ENCODE assay signal across 17 cellular contexts in the genomic region with DNA sequence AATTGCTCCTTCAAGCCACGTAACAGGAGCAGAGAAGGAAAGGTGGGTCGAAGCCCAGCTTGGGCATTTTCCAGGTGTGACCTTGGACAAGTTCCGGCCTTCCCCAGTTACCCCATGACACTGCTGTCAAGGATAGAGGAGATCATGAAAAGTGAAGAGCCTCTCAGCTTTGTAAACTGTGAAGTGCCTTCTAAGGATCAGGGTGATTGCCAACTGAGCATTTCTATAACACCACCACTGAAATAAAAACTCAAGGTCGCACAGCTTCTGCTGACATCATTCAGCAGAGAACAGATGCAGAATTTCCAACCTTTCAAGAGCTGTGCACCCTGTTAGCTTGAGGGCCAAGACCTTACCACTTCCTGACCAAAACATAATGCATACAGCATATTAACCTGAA. TPM values are rescaled to one million over a fixed set of nuclear protein-coding genes. Genes with fewer than 3 reads are reported as not detected.
DNase-seq lines count a peak whose midpoint lies in the region; ATAC-seq and TF ChIP-seq lines count a peak whose summit lies in the region.
"Had no signal": no experiment of that assay in that cellular context is flagged by ENCODE, and none has a peak within 500 bp of the region (broad histone marks: within the 10 kb centered on the region; RNA-seq: fewer than 3 reads in every experiment).

No MANE protein-coding gene starts in this region.

- peaks cover 31% of the 10 kb centered on the region for H3K4me1 Mint-ChIP-seq in activated T-cell treated with anti-CD3 and anti-CD28 coated beads, Interleukin-2, amount 50 U/mL, for 24 hours (ENCODE audit: low read depth)

- CTCF ChIA-PET in RWPE1 (lab: Yijun Ruan, JAX): interaction anchor here (0.6 to 7.0 kb wide), 6 partner anchors 20 to 621 kb away, joined by 3 to 387 read pairs (median 4); partner anchors contain the start of gene NCOA3

- H3K9me3 ChIP-seq in colonic mucosa: no peaks in the 10 kb centered on the region
- H3K9me3 ChIP-seq: esophagus squamous epithelium had no signal

- no peaks in the 10 kb centered on the region for H3K27me3 ChIP-seq in colonic mucosa
- H3K27me3 ChIP-seq: dorsolateral prefrontal cortex, esophagus squamous epithelium had no signal

- POLR2A ChIA-PET in RWPE1 (lab: Yijun Ruan, JAX; ENCODE audit: low non-redundant PET): interaction anchor here (0.6 kb wide), 1 partner anchor 63 kb away, joined by 4 read pairs; no protein-coding TSS in a partner anchor

- no peak overlapping the region for H3K4me3 ChIP-seq in cardiac fibroblast (replicated peaks in 1 of 2; ENCODE audit: low read depth in 2 of 2, low read length in 2 of 2)
- H3K4me3 ChIP-seq in colonic mucosa: no peak overlapping the region
- H3K4me3 ChIP-seq: dorsolateral prefrontal cortex, esophagus squamous epithelium, GM12878, GM23338 had no signal

- no peak overlapping the region for H3K4me3 Mint-ChIP-seq in activated T-cell treated with anti-CD3 and anti-CD28 coated beads, Interleukin-2, amount 50 U/mL, for 24 hours
- H3K4me3 Mint-ChIP-seq: brain, GM23338, nephron progenitor cell had no signal

- H3K27ac ChIP-seq in RWPE1 (peak overlapping the region; percentile 67), colonic mucosa (no peak overlapping the region)
- H3K27ac ChIP-seq: esophagus squamous epithelium had no signal

- H3K4me1 ChIP-seq in colonic mucosa: no peaks in the 10 kb centered on the region

- peak; percentile 81 for ATAC-seq in stimulated activated naive CD8-positive, alpha-beta T cell treated with anti-CD3 and anti-CD28 coated beads, Interleukin-15, Interleukin-2, amounts not matched to agents 100 U/mL and 50 U/mL, for 24 hours
- ATAC-seq: GM12878, GM23338 had no signal

- DNase-seq in activated T-cell treated with anti-CD3 and anti-CD28 coated beads, Interleukin-2, amount 50 U/mL, for 24 hours: no peak
- no peak for DNase-seq in activated T-cell treated with anti-CD3 and anti-CD28 coated beads, Interleukin-2, amount 50 U/mL, for 48 hours
- DNase-seq in RWPE1 (ENCODE audit: low spot score) (no peak), cardiac fibroblast (ENCODE audit: low read depth in 2 of 2) (peak; percentile 34 to 50), NCI-H1092 (lab: John Stamatoyannopoulos, UW) (no peak), colonic mucosa (no peak)
- no peak for DNase-seq in stimulated activated naive CD8-positive, alpha-beta T cell treated with anti-CD3 and anti-CD28 coated beads, Interleukin-15, Interleukin-2, amounts not matched to agents 100 U/mL and 50 U/mL, for 24 hours
- no peak for DNase-seq in activated CD4-positive, CD25-positive, alpha-beta regulatory T cell (lab: John Stamatoyannopoulos, UW)
- DNase-seq: activated gamma-delta T cell treated with Interleukin-2 at 50 U/mL for 16 hours, esophagus squamous epithelium, NCI-H146, NCI-H526, nephron progenitor cell had no signal

- H3K9me3 Mint-ChIP-seq in activated T-cell treated with anti-CD3 and anti-CD28 coated beads, Interleukin-2, amount 50 U/mL, for 24 hours: no peaks in the 10 kb centered on the region
- H3K9me3 Mint-ChIP-seq: GM23338, nephron progenitor cell had no signal

- intact Hi-C loops in colonic mucosa (cut with DNase I): loop anchor here (5.0 kb wide), 3 partner anchors 83 to 242 kb away; no protein-coding TSS in a partner anchor

- H3K27me3 Mint-ChIP-seq in activated T-cell treated with anti-CD3 and anti-CD28 coated beads, Interleukin-2, amount 50 U/mL, for 24 hours: no peaks in the 10 kb centered on the region
- H3K27me3 Mint-ChIP-seq: brain had no signal

- peak overlapping the region; percentile 5 for H3K27ac Mint-ChIP-seq in activated T-cell treated with anti-CD3 and anti-CD28 coated beads, Interleukin-2, amount 50 U/mL, for 24 hours
- H3K27ac Mint-ChIP-seq: GM23338 had no signal

- no peaks in the 10 kb centered on the region for H3K36me3 Mint-ChIP-seq in activated T-cell treated with anti-CD3 and anti-CD28 coated beads, Interleukin-2, amount 50 U/mL, for 24 hours (ENCODE audit: low read depth)
- H3K36me3 Mint-ChIP-seq: brain had no signal

- no peak overlapping the region for H3K9ac ChIP-seq in colonic mucosa (ENCODE audit: low read depth in 2 of 2, low read length in 2 of 2)

- no peaks in the 10 kb centered on the region for H3K36me3 ChIP-seq in colonic mucosa
- H3K36me3 ChIP-seq: esophagus squamous epithelium had no signal

- TF ChIP-seq CTCF in RWPE1 (conservative IDR thresholded peaks at IDR 0.05; ENCODE audit: low read depth) (no peak), cardiac fibroblast (IDR thresholded peaks at IDR 0.05; ENCODE audit: low read depth, low read length) (no peak), colonic mucosa (IDR thresholded peaks at IDR 0.05) (no peak)

RNA-seq across cellular contexts. Expression of gene ZMYND8, which starts 24.0 kb away (rescaled TPM):
- total RNA-seq in colonic mucosa: 10 to 100 TPM; 45.4 to 53.1 TPM

Comparison
In these comparisons a context has a peak if more than half of its experiments do, and no peak if none do; other contexts are left out.
1. DNase-seq: peak in cardiac fibroblast (2 of 2); none in activated T-cell treated with anti-CD3 and anti-CD28 coated beads, Interleukin-2, amount 50 U/mL, for 24 hours (single experiment), activated T-cell treated with anti-CD3 and anti-CD28 coated beads, Interleukin-2, amount 50 U/mL, for 48 hours (0 of 2), RWPE1 (single experiment), stimulated activated naive CD8-positive, alpha-beta T cell treated with anti-CD3 and anti-CD28 coated beads, Interleukin-15, Interleukin-2, amounts not matched to agents 100 U/mL and 50 U/mL, for 24 hours (single experiment), activated CD4-positive, CD25-positive, alpha-beta regulatory T cell (0 of 4), NCI-H1092 (single experiment) and colonic mucosa (single experiment).